In the genomic region with DNA sequence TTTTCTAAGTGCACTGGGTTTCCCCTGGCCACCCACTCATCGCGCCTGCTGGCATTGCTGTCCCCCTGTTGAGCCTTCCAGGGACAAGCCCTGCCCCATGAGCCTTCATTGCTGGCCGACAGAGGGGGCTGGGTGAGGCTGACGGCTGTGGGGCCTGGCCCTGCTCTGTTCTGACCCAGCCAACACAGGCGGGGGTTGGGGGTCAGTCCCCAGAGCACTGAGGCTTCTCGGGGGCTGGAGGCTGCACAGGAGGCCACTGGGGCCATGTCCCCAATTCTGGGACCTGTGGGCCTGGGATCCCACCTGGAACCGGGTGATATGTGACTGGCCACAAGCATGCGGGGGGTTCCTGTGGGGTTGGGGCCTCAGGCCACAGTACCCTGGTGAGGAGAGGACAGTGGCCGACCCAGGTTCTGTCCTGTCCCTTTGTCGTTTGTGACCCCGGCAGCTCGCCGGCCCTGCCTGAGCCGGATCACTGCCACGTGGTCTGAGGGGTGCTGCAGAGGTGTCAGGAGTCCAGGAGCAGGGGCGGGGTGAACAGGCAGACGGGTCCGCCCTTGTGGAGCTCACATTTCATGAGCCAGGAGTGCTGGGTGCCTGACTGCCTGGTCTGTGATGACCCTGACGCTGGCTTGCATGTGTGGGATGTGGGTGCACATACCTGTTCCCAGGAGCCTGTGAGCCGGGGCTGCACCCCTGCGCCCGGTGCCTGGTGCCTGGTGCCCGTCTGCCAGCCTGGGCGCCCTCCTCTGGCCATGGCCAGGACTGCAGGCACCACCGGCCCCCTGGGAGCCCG, we compare ENCODE assay signal across 9 cellular contexts. TPM values are rescaled to one million over a fixed set of nuclear protein-coding genes. Genes with fewer than 3 reads are reported as not detected.
DNase-seq lines count a peak whose midpoint lies in the region; ATAC-seq and TF ChIP-seq lines count a peak whose summit lies in the region.
"Had no signal": no experiment of that assay in that cellular context is flagged by ENCODE, and none has a peak within 500 bp of the region (broad histone marks: within the 10 kb centered on the region; RNA-seq: fewer than 3 reads in every experiment).

No MANE protein-coding gene starts in this region.

- peak; percentile 73 for ATAC-seq in DND-41 (ENCODE audit: insufficient read depth, low read depth)
- peak; percentile 55 for ATAC-seq in central memory CD8-positive, alpha-beta T cell (replicated peaks; ENCODE audit: extremely low read depth, poor library complexity, severe bottlenecking)
- ATAC-seq in stimulated activated memory B cell treated with anti-CD40 and anti-IgM and Interleukin-4, amounts not matched to agents 10 μg/mL and 1 μg/mL and 100 μg/mL, for 72 hours, result peak; percentile 47
- ATAC-seq in HG03280 (IDR thresholded peaks at IDR 0.05; ENCODE audit: unreplicated experiment), result no peak

- H3K27ac Mint-ChIP-seq in central memory CD8-positive, alpha-beta T cell (ENCODE audit: low read depth), result no peak overlapping the region
- H3K27ac Mint-ChIP-seq in stimulated activated memory B cell treated with anti-CD40 and anti-IgM and Interleukin-4, amounts not matched to agents 10 μg/mL and 1 μg/mL and 100 μg/mL, for 72 hours, result no peak overlapping the region

- DNase-seq in DND-41 (peak; percentile 72), KG1 (lab: John Stamatoyannopoulos, UW) (peak; percentile 19), lung microvascular endothelial cell (ENCODE audit: low read depth in 2 of 2) (peak; percentile 38 to 53), Ammon's horn (ENCODE audit: low spot score) (no peak)
- DNase-seq in activated CD4-positive, CD25-positive, alpha-beta regulatory T cell treated with anti-CD3 and anti-CD28 coated beads, Interleukin-2, amount 50 U/mL, for 16 hours (ENCODE audit: low read depth, low spot score), result peak; percentile 19
- DNase-seq in central memory CD8-positive, alpha-beta T cell (ENCODE audit: low spot score in 2 of 2), result peak; percentile 48 to 57

- H3K27ac ChIP-seq in DND-41 (ENCODE audit: low read length), result no peak overlapping the region
- H3K27ac ChIP-seq: SJSA1 had no signal

- H3K9me3 ChIP-seq in DND-41 (ENCODE audit: insufficient read depth, low read length, severe bottlenecking), result no peaks in the 10 kb centered on the region

- peaks cover 13% of the 10 kb centered on the region for H3K27me3 Mint-ChIP-seq in central memory CD8-positive, alpha-beta T cell
- H3K27me3 Mint-ChIP-seq in stimulated activated memory B cell treated with anti-CD40 and anti-IgM and Interleukin-4, amounts not matched to agents 10 μg/mL and 1 μg/mL and 100 μg/mL, for 72 hours, result peaks cover 40% of the 10 kb centered on the region

- no peak overlapping the region for H3K4me3 ChIP-seq in DND-41 (ENCODE audit: low read depth in 1 of 2, low read length in 2 of 2)
- H3K4me3 ChIP-seq: SJSA1 had no signal

- H3K36me3 ChIP-seq in DND-41 (ENCODE audit: insufficient read depth, low read length), result peaks cover 39% of the 10 kb centered on the region

- H3K4me1 ChIP-seq in DND-41 (ENCODE audit: insufficient read depth, low read length), result peaks cover under 1% of the 10 kb centered on the region; the same call in 1 of the 2 replicates

- TF ChIP-seq CTCF in DND-41 (IDR thresholded peaks at IDR 0.05; ENCODE audit: borderline replicate concordance, extremely low read depth, low read length, poor library complexity, severe bottlenecking), result peak; percentile 81

- peaks cover 2% of the 10 kb centered on the region; the same call in 1 of the 2 replicates for H3K79me2 ChIP-seq in DND-41 (ENCODE audit: insufficient read depth, low read length)

- H3K27me3 ChIP-seq in DND-41 (ENCODE audit: insufficient read depth, low read length, poor library complexity), result peaks cover 10% of the 10 kb centered on the region

- no peak overlapping the region for H3K4me2 ChIP-seq in DND-41 (ENCODE audit: insufficient read depth, low read length)

- peaks cover 55% of the 10 kb centered on the region for H4K20me1 ChIP-seq in DND-41 (ENCODE audit: insufficient read depth, low read length)

- H3K4me1 Mint-ChIP-seq in central memory CD8-positive, alpha-beta T cell, result peaks cover 6% of the 10 kb centered on the region
- peaks cover 6% of the 10 kb centered on the region for H3K4me1 Mint-ChIP-seq in stimulated activated memory B cell treated with anti-CD40 and anti-IgM and Interleukin-4, amounts not matched to agents 10 μg/mL and 1 μg/mL and 100 μg/mL, for 72 hours

- H3K36me3 Mint-ChIP-seq in central memory CD8-positive, alpha-beta T cell (ENCODE audit: insufficient read depth), result peaks cover 18% of the 10 kb centered on the region
- H3K36me3 Mint-ChIP-seq in stimulated activated memory B cell treated with anti-CD40 and anti-IgM and Interleukin-4, amounts not matched to agents 10 μg/mL and 1 μg/mL and 100 μg/mL, for 72 hours, result peaks cover 14% of the 10 kb centered on the region

- no peaks in the 10 kb centered on the region for H3K9me3 Mint-ChIP-seq in central memory CD8-positive, alpha-beta T cell
- H3K9me3 Mint-ChIP-seq in stimulated activated memory B cell treated with anti-CD40 and anti-IgM and Interleukin-4, amounts not matched to agents 10 μg/mL and 1 μg/mL and 100 μg/mL, for 72 hours, result no peaks in the 10 kb centered on the region

- no peak overlapping the region for H2AFZ ChIP-seq in DND-41 (ENCODE audit: low read depth, low read length)

- H3K9ac ChIP-seq in DND-41 (ENCODE audit: low read depth, low read length), result no peak overlapping the region

- no peak overlapping the region for H3K4me3 Mint-ChIP-seq in central memory CD8-positive, alpha-beta T cell
- H3K4me3 Mint-ChIP-seq in stimulated activated memory B cell treated with anti-CD40 and anti-IgM and Interleukin-4, amounts not matched to agents 10 μg/mL and 1 μg/mL and 100 μg/mL, for 72 hours, result no peak overlapping the region

RNA-seq across cellular contexts. Expression of gene COL20A1, which starts 2.1 kb away (rescaled TPM):
- under 0.01 and 0.20 TPM in 2 replicates for total RNA-seq in lung microvascular endothelial cell
- total RNA-seq: SJSA1 had no signal

RNA-seq across cellular contexts. Expression of gene ARFGAP1, which starts 18.3 kb away (rescaled TPM):
- 29.2 and 43.1 TPM in 2 replicates for total RNA-seq in lung microvascular endothelial cell

RNA-seq across cellular contexts. Expression of gene NKAIN4, which starts 36.6 kb away (rescaled TPM):
- total RNA-seq in lung microvascular endothelial cell, result not detected in 2 replicates
- total RNA-seq: SJSA1 had no signal

RNA-seq across cellular contexts. Expression of gene BIRC7, which starts 55.2 kb away (rescaled TPM):
- not detected in 2 replicates for total RNA-seq in lung microvascular endothelial cell
- total RNA-seq: SJSA1 had no signal
